38 cellular contexts compared by ENCODE assay signal in the genomic region with DNA sequence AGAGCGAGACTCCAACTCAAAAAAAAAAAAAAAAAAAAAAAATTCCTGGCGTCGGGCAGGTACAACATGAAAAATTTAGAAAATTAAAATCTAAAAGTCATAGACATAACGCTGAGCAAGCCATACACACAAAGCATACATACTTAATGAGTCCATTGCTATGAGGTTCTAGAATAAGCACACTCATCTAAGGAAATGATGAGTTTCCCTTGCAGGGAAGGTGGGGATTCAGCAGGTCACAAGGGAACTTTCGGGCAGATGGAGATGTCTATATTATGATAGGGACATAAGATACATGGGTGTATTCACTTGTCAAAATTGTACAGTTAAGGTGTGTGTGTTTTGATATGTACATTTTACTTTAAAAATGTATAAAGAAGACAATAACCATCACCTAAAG.
"Had no signal": no experiment of that assay in that cellular context is flagged by ENCODE, and none has a peak within 500 bp of the region (broad histone marks: within the 10 kb centered on the region; RNA-seq: fewer than 3 reads in every experiment).

No MANE protein-coding gene starts in this region.

- H3K9me3 ChIP-seq: ascending aorta had no signal

- H3K27ac ChIP-seq: ascending aorta, cardiac muscle cell, WERI-Rb-1 had no signal

- H3K27ac Mint-ChIP-seq: activated CD4-positive, alpha-beta memory T cell treated with anti-CD3 and anti-CD28 coated beads, Interleukin-2, amount 10 ng/mL, durations not matched to agents 7 days and 5 days; activated CD4-positive, alpha-beta T cell treated with anti-CD3 and anti-CD28 coated beads for 36 hours; activated CD4-positive, alpha-beta T cell treated with anti-CD3 and anti-CD28 coated beads, Interleukin-2, amount 10 ng/mL, durations not matched to agents 7 days and 5 days; activated CD8-positive, alpha-beta memory T cell treated with anti-CD3 and anti-CD28 coated beads, Interleukin-2, amount 10 ng/mL, durations not matched to agents 7 days and 5 days; activated CD8-positive, alpha-beta T cell treated with anti-CD3 and anti-CD28 coated beads, Interleukin-2, amount 10 ng/mL, durations not matched to agents 7 days and 5 days; activated naive CD4-positive, alpha-beta T cell treated with anti-CD3 and anti-CD28 coated beads, Interleukin-2, amount 10 ng/mL, durations not matched to agents 7 days and 5 days; activated naive CD4-positive, alpha-beta T cell treated with anti-CD3 and anti-CD28 coated beads, Interleukin-2, amount 50 U/mL, for 24 hours; activated naive CD8-positive, alpha-beta T cell; activated naive CD8-positive, alpha-beta T cell treated with anti-CD3 and anti-CD28 coated beads, Interleukin-2, amount 10 ng/mL, durations not matched to agents 7 days and 5 days; activated naive CD8-positive, alpha-beta T cell treated with anti-CD3 and anti-CD28 coated beads, Interleukin-2, amount 50 U/mL, for 24 hours; activated T-cell treated with anti-CD3 and anti-CD28 coated beads, Interleukin-2, amount 50 U/mL, for 24 hours; activated T-helper 2 cell treated with anti-CD3 and anti-CD28 coated beads, Interferon-gamma antibody, Interleukin-2, Interleukin-4, amounts not matched to agents 10 μg/mL and 5 μg/mL and 100 μg/mL, durations not matched to agents 14 hours and 24 hours and 36 hours; brain; T-helper 1 cell treated with Interleukin-12 subunit alpha and Interleukin-12 subunit beta and Interleukin-4 antibody, amounts not matched to agents 30 μg/mL and 1 μg/mL, for 36 hours; WTC11 had no signal

- H3K27me3 ChIP-seq: ascending aorta, cardiac muscle cell had no signal

- H3K9me3 Mint-ChIP-seq: activated naive CD8-positive, alpha-beta T cell treated with anti-CD3 and anti-CD28 coated beads, Interleukin-2, amount 50 U/mL, for 24 hours; central memory CD8-positive, alpha-beta T cell; T-helper 1 cell treated with Interleukin-12 subunit alpha and Interleukin-12 subunit beta and Interleukin-4 antibody, amounts not matched to agents 30 μg/mL and 1 μg/mL, for 36 hours; WTC11 had no signal

- H3K36me3 ChIP-seq: ascending aorta, cardiac muscle cell, WERI-Rb-1 had no signal

- ATAC-seq: activated CD4-positive, alpha-beta T cell treated with anti-CD3 and anti-CD28 coated beads for 36 hours; activated CD4-positive, CD25-positive, alpha-beta regulatory T cell treated with anti-CD3 and anti-CD28 coated beads, Interleukin-2, amount 50 U/mL, for 24 hours; activated CD8-positive, alpha-beta memory T cell treated with anti-CD3 and anti-CD28 coated beads, Interleukin-2, amount 10 ng/mL, durations not matched to agents 7 days and 5 days; activated CD8-positive, alpha-beta T cell treated with anti-CD3 and anti-CD28 coated beads, Interleukin-2, amount 10 ng/mL, durations not matched to agents 7 days and 5 days; activated naive CD8-positive, alpha-beta T cell treated with anti-CD3 and anti-CD28 coated beads, Interleukin-2, amount 50 U/mL, for 24 hours; WTC11 had no signal

- H3K4me3 ChIP-seq: ascending aorta, cardiac muscle cell had no signal

- DNase-seq: activated CD4-positive, alpha-beta memory T cell treated with anti-CD3 and anti-CD28 coated beads, Interleukin-2, amount 10 ng/mL, durations not matched to agents 7 days and 5 days; activated CD4-positive, alpha-beta T cell treated with anti-CD3 and anti-CD28 coated beads for 1 hour; activated CD4-positive, alpha-beta T cell treated with anti-CD3 and anti-CD28 coated beads for 36 hours; activated CD4-positive, alpha-beta T cell treated with anti-CD3 and anti-CD28 coated beads for 48 hours; activated CD4-positive, alpha-beta T cell treated with anti-CD3 and anti-CD28 coated beads, Interleukin-2, amount 10 ng/mL, durations not matched to agents 7 days and 5 days; activated CD4-positive, alpha-beta T cell treated with anti-CD3 and anti-CD28 coated beads, Interleukin-2, amount 50 U/mL, for 48 hours; activated CD4-positive, CD25-positive, alpha-beta regulatory T cell; activated CD8-positive, alpha-beta memory T cell treated with anti-CD3 and anti-CD28 coated beads for 24 hours; activated CD8-positive, alpha-beta memory T cell treated with anti-CD3 and anti-CD28 coated beads, Interleukin-2, amount 10 ng/mL, durations not matched to agents 7 days and 5 days; activated CD8-positive, alpha-beta memory T cell treated with anti-CD3 and anti-CD28 coated beads, Interleukin-2, amount 50 U/mL, for 48 hours; activated CD8-positive, alpha-beta T cell treated with anti-CD3 and anti-CD28 coated beads, Interleukin-2, amount 10 ng/mL, durations not matched to agents 7 days and 5 days; activated effector memory CD4-positive, alpha-beta T cell treated with Interleukin-2 at 50 U/mL for 16 hours; activated gamma-delta T cell; activated naive CD4-positive, alpha-beta T cell treated with anti-CD3 and anti-CD28 coated beads, Interleukin-2, amount 10 ng/mL, durations not matched to agents 7 days and 5 days; activated naive CD4-positive, alpha-beta T cell treated with Interleukin-2 at 50 U/mL for 16 hours; activated naive CD8-positive, alpha-beta T cell treated with anti-CD3 and anti-CD28 coated beads, Interleukin-2, amount 10 ng/mL, durations not matched to agents 7 days and 5 days; activated naive CD8-positive, alpha-beta T cell treated with anti-CD3 and anti-CD28 coated beads, Interleukin-2, amount 50 U/mL, for 24 hours; activated T-cell treated with anti-CD3 and anti-CD28 coated beads, Interleukin-2, amount 50 U/mL, for 24 hours; activated T-cell treated with anti-CD3 and anti-CD28 coated beads, Interleukin-2, amount 50 U/mL, for 48 hours; amygdala; anterior cingulate cortex; caudate nucleus; cerebellar nuclear complex; T-helper 1 cell; T-helper 2 cell; T-helper 9 cell; WERI-Rb-1 had no signal

- H3K4me3 Mint-ChIP-seq: activated CD4-positive, alpha-beta memory T cell treated with anti-CD3 and anti-CD28 coated beads, Interleukin-2, amount 10 ng/mL, durations not matched to agents 7 days and 5 days; activated CD4-positive, alpha-beta T cell treated with anti-CD3 and anti-CD28 coated beads for 36 hours; activated CD4-positive, alpha-beta T cell treated with anti-CD3 and anti-CD28 coated beads, Interleukin-2, amount 10 ng/mL, durations not matched to agents 7 days and 5 days; activated CD8-positive, alpha-beta memory T cell treated with anti-CD3 and anti-CD28 coated beads, Interleukin-2, amount 10 ng/mL, durations not matched to agents 7 days and 5 days; activated CD8-positive, alpha-beta T cell treated with anti-CD3 and anti-CD28 coated beads, Interleukin-2, amount 10 ng/mL, durations not matched to agents 7 days and 5 days; activated naive CD4-positive, alpha-beta T cell treated with anti-CD3 and anti-CD28 coated beads, Interleukin-2, amount 10 ng/mL, durations not matched to agents 7 days and 5 days; activated naive CD4-positive, alpha-beta T cell treated with anti-CD3 and anti-CD28 coated beads, Interleukin-2, amount 50 U/mL, for 24 hours; activated naive CD8-positive, alpha-beta T cell; activated naive CD8-positive, alpha-beta T cell treated with anti-CD3 and anti-CD28 coated beads, Interleukin-2, amount 10 ng/mL, durations not matched to agents 7 days and 5 days; activated naive CD8-positive, alpha-beta T cell treated with anti-CD3 and anti-CD28 coated beads, Interleukin-2, amount 50 U/mL, for 24 hours; activated T-cell treated with anti-CD3 and anti-CD28 coated beads, Interleukin-2, amount 50 U/mL, for 24 hours; brain; central memory CD8-positive, alpha-beta T cell; T-helper 1 cell treated with Interleukin-12 subunit alpha and Interleukin-12 subunit beta and Interleukin-4 antibody, amounts not matched to agents 30 μg/mL and 1 μg/mL, for 36 hours; T-helper 2 cell treated with Interferon-gamma antibody and Interleukin-4, amounts not matched to agents 5 μg/mL and 100 μg/mL, for 36 hours; WTC11 had no signal

- H3K36me3 Mint-ChIP-seq: activated naive CD4-positive, alpha-beta T cell treated with anti-CD3 and anti-CD28 coated beads, Interleukin-2, amount 10 ng/mL, durations not matched to agents 7 days and 5 days; activated naive CD4-positive, alpha-beta T cell treated with anti-CD3 and anti-CD28 coated beads, Interleukin-2, amount 50 U/mL, for 24 hours; activated naive CD8-positive, alpha-beta T cell; brain; WTC11 had no signal

- H3K4me1 ChIP-seq: ascending aorta had no signal

- H3K27me3 Mint-ChIP-seq: activated CD4-positive, alpha-beta memory T cell treated with anti-CD3 and anti-CD28 coated beads, Interleukin-2, amount 10 ng/mL, durations not matched to agents 7 days and 5 days; activated CD4-positive, alpha-beta T cell treated with anti-CD3 and anti-CD28 coated beads for 36 hours; activated CD4-positive, alpha-beta T cell treated with anti-CD3 and anti-CD28 coated beads, Interleukin-2, amount 10 ng/mL, durations not matched to agents 7 days and 5 days; activated CD8-positive, alpha-beta memory T cell treated with anti-CD3 and anti-CD28 coated beads, Interleukin-2, amount 10 ng/mL, durations not matched to agents 7 days and 5 days; activated naive CD4-positive, alpha-beta T cell treated with anti-CD3 and anti-CD28 coated beads, Interleukin-2, amount 10 ng/mL, durations not matched to agents 7 days and 5 days; activated naive CD4-positive, alpha-beta T cell treated with anti-CD3 and anti-CD28 coated beads, Interleukin-2, amount 50 U/mL, for 24 hours; activated naive CD8-positive, alpha-beta T cell; activated naive CD8-positive, alpha-beta T cell treated with anti-CD3 and anti-CD28 coated beads, Interleukin-2, amount 10 ng/mL, durations not matched to agents 7 days and 5 days; activated naive CD8-positive, alpha-beta T cell treated with anti-CD3 and anti-CD28 coated beads, Interleukin-2, amount 50 U/mL, for 24 hours; activated T-cell treated with anti-CD3 and anti-CD28 coated beads, Interleukin-2, amount 50 U/mL, for 24 hours; central memory CD8-positive, alpha-beta T cell had no signal
